ENCODE assay signal across 8 cellular contexts in the genomic region with DNA sequence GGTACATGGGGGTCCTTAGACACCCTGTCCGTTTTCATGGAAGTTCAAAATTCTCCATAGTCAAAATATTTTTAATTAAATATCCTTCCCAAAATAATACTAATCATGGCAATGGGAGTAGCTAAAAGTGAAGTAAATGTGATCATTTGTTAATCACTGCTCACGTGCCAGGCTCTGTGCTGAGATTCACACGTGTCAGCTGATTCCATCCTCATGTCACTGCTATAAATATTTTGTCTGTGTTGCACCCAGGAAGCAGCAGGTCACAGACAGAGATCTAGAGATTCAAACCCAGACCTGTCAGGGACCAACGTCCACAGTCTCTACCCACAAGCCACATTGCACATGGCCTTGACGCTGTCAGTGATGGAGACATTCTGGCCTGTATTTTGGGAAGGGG.
"Had no signal": no experiment of that assay in that cellular context is flagged by ENCODE, and none has a peak within 500 bp of the region (broad histone marks: within the 10 kb centered on the region; RNA-seq: fewer than 3 reads in every experiment).

No MANE protein-coding gene starts in this region.

- FAIRE-seq: G401.6, GM12878, GM12891, GM12892, GM18507, GM19239 had no signal

- ATAC-seq: GM12878 had no signal

- H3K4me3 ChIP-seq: GM12878 had no signal

- DNase-seq: GDM1, GF-D8 had no signal
